In the genomic region with DNA sequence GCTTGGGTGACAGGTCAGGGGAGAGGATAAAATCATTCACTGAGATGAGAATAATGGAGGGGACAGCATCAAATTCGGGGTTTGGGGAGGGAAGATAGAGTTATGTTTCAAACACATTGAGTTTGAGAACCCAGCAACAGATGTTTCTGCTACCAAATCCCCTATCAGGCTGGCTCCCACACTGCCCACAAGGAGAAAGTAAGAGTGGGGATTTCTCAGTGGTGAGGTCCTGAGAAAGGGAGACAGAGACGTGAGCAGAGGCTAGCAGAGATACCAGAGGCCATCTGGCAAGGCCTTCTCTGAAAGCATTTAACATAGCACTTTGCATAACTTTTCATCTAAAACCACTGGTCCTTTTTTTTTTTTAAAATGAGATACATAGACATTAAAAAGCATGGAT, we compare ENCODE assay signal across 14 cellular contexts. TPM values are rescaled to one million over a fixed set of nuclear protein-coding genes. Genes with fewer than 3 reads are reported as not detected.
A peak's percentile ranks its signal among the peaks of the same experiment; 100 is the strongest.
DNase-seq lines count a peak whose midpoint lies in the region; ATAC-seq and TF ChIP-seq lines count a peak whose summit lies in the region.
"Had no signal": no experiment of that assay in that cellular context is flagged by ENCODE, and none has a peak within 500 bp of the region (broad histone marks: within the 10 kb centered on the region; RNA-seq: fewer than 3 reads in every experiment).

No MANE protein-coding gene starts in this region.

- H3K27ac Mint-ChIP-seq in MCF 10A (ENCODE audit: low read depth, unreplicated experiment) (no peak overlapping the region), glutamatergic neuron (ENCODE audit: unreplicated experiment) (peak overlapping the region; percentile 36)
- H3K27ac Mint-ChIP-seq: CD8-positive, alpha-beta T cell had no signal

- H4K20me1 ChIP-seq in mammary epithelial cell (ENCODE audit: insufficient read depth, low read length) (no peaks in the 10 kb centered on the region), MM.1S (ENCODE audit: insufficient read depth, low read length) (no peaks in the 10 kb centered on the region)

- H3K27me3 ChIP-seq in mammary epithelial cell (ENCODE audit: insufficient read depth, low read length) (no peaks in the 10 kb centered on the region), MM.1S (replicated peaks; ENCODE audit: insufficient read depth, low read length) (peaks cover 75% of the 10 kb centered on the region)

- H3K4me3 Mint-ChIP-seq in MCF 10A (ENCODE audit: unreplicated experiment) (no peak overlapping the region), glutamatergic neuron (ENCODE audit: unreplicated experiment) (no peak overlapping the region)
- H3K4me3 Mint-ChIP-seq: CD8-positive, alpha-beta T cell had no signal

- H3K4me2 ChIP-seq in mammary epithelial cell (ENCODE audit: insufficient read depth, low read depth, low read length) (no peak overlapping the region), MM.1S (ENCODE audit: low read depth, low read length) (no peak overlapping the region)

- peaks cover 5% of the 10 kb centered on the region; the same call in 1 of the 2 replicates for H3F3A ChIP-seq in MM.1S (ENCODE audit: insufficient read depth, low read length)

- H3K36me3 Mint-ChIP-seq in MCF 10A (ENCODE audit: insufficient read depth, unreplicated experiment), result no peaks in the 10 kb centered on the region
- H3K36me3 Mint-ChIP-seq in glutamatergic neuron (ENCODE audit: unreplicated experiment), result no peaks in the 10 kb centered on the region
- H3K36me3 Mint-ChIP-seq: CD8-positive, alpha-beta T cell had no signal

- H3K36me3 ChIP-seq in mammary epithelial cell (ENCODE audit: insufficient read depth, low read length) (no peaks in the 10 kb centered on the region), MM.1S (replicated peaks; ENCODE audit: insufficient read depth, low read length) (no peaks in the 10 kb centered on the region)

- CTCF ChIA-PET in mammary epithelial cell (lab: Charles Lee; ENCODE audit: low non-redundant PET), result no interaction called here
- CTCF ChIA-PET in MCF 10A (lab: Yijun Ruan, JAX), result no interaction called here

- H3K27ac ChIP-seq in mammary epithelial cell (ENCODE audit: insufficient read depth, low read depth, low read length) (no peak overlapping the region), MM.1S (ENCODE audit: low read length) (no peak overlapping the region)
- H3K27ac ChIP-seq: GM23248 had no signal

- TF ChIP-seq CTCF in mammary epithelial cell (conservative IDR thresholded peaks at IDR 0.05 in 1 of 2, IDR thresholded peaks at IDR 0.05 in 1 of 2; ENCODE audit: extremely low read depth in 1 of 2, insufficient read depth in 1 of 2, low read depth in 1 of 2, low read length in 2 of 2) (no peak), MCF 10A (IDR thresholded peaks at IDR 0.05; ENCODE audit: unreplicated experiment) (no peak), MM.1S (IDR thresholded peaks at IDR 0.05; ENCODE audit: low read length) (no peak), glutamatergic neuron (IDR thresholded peaks at IDR 0.05; ENCODE audit: partially characterized antibody, unreplicated experiment) (no peak)

- H3K9me2 ChIP-seq in MM.1S (replicated peaks; ENCODE audit: insufficient read depth, low read length), result no peaks in the 10 kb centered on the region

- H3K4me1 Mint-ChIP-seq in MCF 10A (ENCODE audit: insufficient read depth, unreplicated experiment) (no peaks in the 10 kb centered on the region), glutamatergic neuron (ENCODE audit: low read depth, unreplicated experiment) (peaks cover 19% of the 10 kb centered on the region)

- no peak overlapping the region for H3K9ac ChIP-seq in mammary epithelial cell (ENCODE audit: insufficient read depth, low read length)
- H3K9ac ChIP-seq in MM.1S (ENCODE audit: low read length), result no peak overlapping the region
- H3K9ac ChIP-seq: GM23248 had no signal

- H3K9me3 Mint-ChIP-seq in MCF 10A (ENCODE audit: unreplicated experiment) (no peaks in the 10 kb centered on the region), glutamatergic neuron (ENCODE audit: unreplicated experiment) (peaks cover 3% of the 10 kb centered on the region)
- H3K9me3 Mint-ChIP-seq: CD8-positive, alpha-beta T cell had no signal

- ATAC-seq in HG02970 (IDR thresholded peaks at IDR 0.05; ENCODE audit: low FRiP score, unreplicated experiment), result no peak
- ATAC-seq: CD8-positive, alpha-beta T cell had no signal

- H3K4me3 ChIP-seq in mammary epithelial cell (replicated peaks in 1 of 3; ENCODE audit: insufficient read depth in 1 of 3, low read depth in 2 of 3, low read length in 3 of 3), result no peak overlapping the region
- H3K4me3 ChIP-seq in MM.1S (ENCODE audit: low read length), result no peak overlapping the region
- H3K4me3 ChIP-seq: GM23248 had no signal

- H3K9me3 ChIP-seq in mammary epithelial cell (replicated peaks; ENCODE audit: insufficient read depth, low read length) (no peaks in the 10 kb centered on the region), MM.1S (replicated peaks; ENCODE audit: insufficient read depth, low read length) (no peaks in the 10 kb centered on the region)

- H2AFZ ChIP-seq in mammary epithelial cell (ENCODE audit: low read depth, low read length), result peak overlapping the region; percentile 36
- no peak overlapping the region for H2AFZ ChIP-seq in MM.1S (ENCODE audit: low read length)
- H2AFZ ChIP-seq: GM23248 had no signal

- H3K4me1 ChIP-seq in mammary epithelial cell (ENCODE audit: insufficient read depth, low read length) (no peaks in the 10 kb centered on the region), MM.1S (ENCODE audit: low read length) (peaks cover 12% of the 10 kb centered on the region)

- intact Hi-C loops in mammary epithelial cell (cut with micrococcal nuclease) (no loop called here), MCF 10A (cut with micrococcal nuclease) (no loop called here)

- H3K27me3 Mint-ChIP-seq in MCF 10A (ENCODE audit: insufficient read depth, unreplicated experiment) (no peaks in the 10 kb centered on the region), glutamatergic neuron (ENCODE audit: unreplicated experiment) (peaks cover 1% of the 10 kb centered on the region)

- no peaks in the 10 kb centered on the region for H3K79me2 ChIP-seq in mammary epithelial cell (ENCODE audit: insufficient read depth, low read length)
- no peaks in the 10 kb centered on the region for H3K79me2 ChIP-seq in MM.1S (ENCODE audit: low read length)

- no TSS peak for BruUV-seq in mammary epithelial cell (replicated peaks; lab: Mats Ljungman, UMichigan)
- no TSS peak for BruUV-seq in MCF 10A (replicated peaks; lab: Mats Ljungman, UMichigan)

- POLR2A ChIA-PET in MCF 10A (lab: Yijun Ruan, JAX), result no interaction called here

- dilution Hi-C loops in mammary epithelial cell (cut with HindIII; ENCODE audit: low sequenced_read_pairs), result no loop called here

- whole genome bisulfite sequencing in mammary epithelial cell (ENCODE audit: low coverage, missing lambda C conversion rate), result 50% methylated on average over 1 of the region's 2 CpGs

- DNase-seq in mammary epithelial cell, result no peak
- no peak for DNase-seq in MCF 10A (ENCODE audit: unreplicated experiment)
- DNase-seq in MM.1S, result peak; percentile 77
- DNase-seq in glutamatergic neuron, result no peak
- no peak for DNase-seq in G401 (ENCODE audit: low spot score)
- no peak for DNase-seq in NCI-H1417 treated with DMSO at 0.1 percent for 48 hours (lab: John Stamatoyannopoulos, UW)
- no peak for DNase-seq in stimulated activated CD4-positive, alpha-beta T cell treated with anti-CD3 and anti-CD28 coated beads, Interleukin-2, amount 100 ng/mL, for 24 hours
- DNase-seq: CD8-positive, alpha-beta T cell; GM23248; HCEC 1CT; NCI-H1105 treated with DMSO at 0.1 percent for 48 hours; NCI-H187; NCI-H345 had no signal

- in situ Hi-C loops in mammary epithelial cell (cut with MboI; ENCODE audit: low sequenced_read_pairs in 2 of 2), result no loop called here
- in situ Hi-C loops in G401 (cut with HindIII; ENCODE audit: low sequenced_read_pairs), result no loop called here

RNA-seq across cellular contexts. Expression of a gene that starts 7.9 kb away (rescaled TPM):
- total RNA-seq in mammary epithelial cell, result 10 to 100 TPM; 24.5 to 28.3 TPM
- polyA plus RNA-seq in mammary epithelial cell, result 5.9 TPM
- 20.3 TPM for polyA minus RNA-seq in mammary epithelial cell
- total RNA-seq in MCF 10A (2022), result 27.0 and 30.6 TPM in 2 replicates
- total RNA-seq in glutamatergic neuron (ENCODE audit: unreplicated experiment), result 35.9 TPM
- 37.0 and 46.2 TPM in 2 replicates for total RNA-seq in G401 (2014; rRNA removed; shearing (Covaris generic))
